13 cellular contexts compared by ENCODE assay signal in the genomic region with DNA sequence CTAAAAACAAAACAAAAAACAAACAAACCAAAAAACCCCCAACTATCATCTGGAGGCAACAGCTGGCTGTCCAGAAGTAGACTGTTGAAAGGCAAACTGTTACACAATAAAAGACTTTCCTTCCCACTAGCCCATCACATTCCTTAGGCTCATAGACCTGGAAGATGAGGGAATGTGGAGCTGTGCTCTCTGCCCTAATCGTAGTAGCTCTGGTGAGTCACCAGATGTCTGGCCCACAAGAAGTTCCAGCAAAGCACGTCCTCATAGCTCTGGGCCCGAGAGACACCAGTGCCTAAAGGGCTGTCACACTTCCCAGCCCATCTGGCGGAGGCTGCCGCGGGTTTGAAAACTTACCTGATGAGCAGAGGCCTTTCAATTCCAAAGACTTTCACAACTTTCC.
A peak's percentile ranks its signal among the peaks of the same experiment; 100 is the strongest.
DNase-seq lines count a peak whose midpoint lies in the region; ATAC-seq and TF ChIP-seq lines count a peak whose summit lies in the region.
"Had no signal": no experiment of that assay in that cellular context is flagged by ENCODE, and none has a peak within 500 bp of the region (broad histone marks: within the 10 kb centered on the region; RNA-seq: fewer than 3 reads in every experiment).

No MANE protein-coding gene starts in this region.

- H3K4me1 Mint-ChIP-seq in MCF 10A (ENCODE audit: insufficient read depth, unreplicated experiment): peaks cover 12% of the 10 kb centered on the region
- peaks cover 6% of the 10 kb centered on the region for H3K4me1 Mint-ChIP-seq in stimulated activated memory B cell treated with anti-CD40 and anti-IgM and Interleukin-4, amounts not matched to agents 10 μg/mL and 1 μg/mL and 100 μg/mL, for 72 hours
- H3K4me1 Mint-ChIP-seq in nephron progenitor cell: peaks cover 31% of the 10 kb centered on the region

- CTCF ChIA-PET in MCF 10A (lab: Yijun Ruan, JAX): interaction anchor here (0.6 to 1.6 kb wide), 3 partner anchors 16 to 345 kb away, joined by 3 to 8 read pairs (median 6); no protein-coding TSS in a partner anchor
- CTCF ChIA-PET in mammary epithelial cell (lab: Charles Lee; ENCODE audit: low non-redundant PET): no interaction called here

- H3K9me3 Mint-ChIP-seq in MCF 10A (ENCODE audit: unreplicated experiment) (no peaks in the 10 kb centered on the region), nephron progenitor cell (peaks cover 26% of the 10 kb centered on the region)
- H3K9me3 Mint-ChIP-seq in stimulated activated memory B cell treated with anti-CD40 and anti-IgM and Interleukin-4, amounts not matched to agents 10 μg/mL and 1 μg/mL and 100 μg/mL, for 72 hours: peaks cover 3% of the 10 kb centered on the region
- H3K9me3 Mint-ChIP-seq: activated T-helper 1 cell treated with anti-CD3 and anti-CD28 coated beads, Interleukin-12 subunit alpha, Interleukin-12 subunit beta, Interleukin-2, Interleukin-4 antibody, amounts not matched to agents 30 ng/mL and 10 ng/mL and 1 ng/mL, durations not matched to agents 14 hours and 24 hours and 36 hours had no signal

- H3K9me3 ChIP-seq in breast epithelium (no peaks in the 10 kb centered on the region), mammary epithelial cell (replicated peaks; ENCODE audit: insufficient read depth, low read length) (no peaks in the 10 kb centered on the region)

- H3K4me2 ChIP-seq in mammary epithelial cell (ENCODE audit: insufficient read depth, low read depth, low read length): no peak overlapping the region

- H3K4me1 ChIP-seq in breast epithelium: no peaks in the 10 kb centered on the region
- no peaks in the 10 kb centered on the region for H3K4me1 ChIP-seq in mammary epithelial cell (ENCODE audit: insufficient read depth, low read length)

- H3K79me2 ChIP-seq in mammary epithelial cell (ENCODE audit: insufficient read depth, low read length): no peaks in the 10 kb centered on the region

- in situ Hi-C loops in mammary epithelial cell (cut with MboI; ENCODE audit: low sequenced_read_pairs in 2 of 2): no loop called here

- WGBS in mammary epithelial cell (ENCODE audit: low coverage, missing lambda C conversion rate): 27% methylated on average over 6 of the region's 6 CpGs

- no peaks in the 10 kb centered on the region for H3K36me3 ChIP-seq in breast epithelium
- H3K36me3 ChIP-seq in mammary epithelial cell (ENCODE audit: insufficient read depth, low read length): no peaks in the 10 kb centered on the region

- peak; percentile 81 for DNase-seq in MCF 10A (ENCODE audit: unreplicated experiment)
- no peak for DNase-seq in breast epithelium (ENCODE audit: low spot score in 2 of 2)
- DNase-seq in mammary epithelial cell: peak; percentile 76
- DNase-seq in iris pigment epithelial cell (ENCODE audit: low read depth): peak; percentile 65
- DNase-seq in nephron progenitor cell: no peak
- no peak for DNase-seq in DMS79 (lab: John Stamatoyannopoulos, UW)
- DNase-seq: 8988T, NCI-H1092 had no signal

- POLR2A ChIA-PET in MCF 10A (lab: Yijun Ruan, JAX): interaction anchor here (0.7 to 1.0 kb wide), 5 partner anchors 10 to 111 kb away, joined by 3 to 4 read pairs (median 3); no protein-coding TSS in a partner anchor

- TF ChIP-seq CTCF in MCF 10A (IDR thresholded peaks at IDR 0.05; ENCODE audit: unreplicated experiment) (no peak), breast epithelium (IDR thresholded peaks at IDR 0.05) (no peak), mammary epithelial cell (conservative IDR thresholded peaks at IDR 0.05 in 1 of 2, IDR thresholded peaks at IDR 0.05 in 1 of 2; ENCODE audit: extremely low read depth in 1 of 2, insufficient read depth in 1 of 2, low read depth in 1 of 2, low read length in 2 of 2) (no peak), nephron progenitor cell (IDR thresholded peaks at IDR 0.05) (no peak)

- no peak for ATAC-seq in stimulated activated memory B cell treated with anti-CD40 and anti-IgM and Interleukin-4, amounts not matched to agents 10 μg/mL and 1 μg/mL and 100 μg/mL, for 72 hours
- no peak for ATAC-seq in HG03457 (IDR thresholded peaks at IDR 0.05; ENCODE audit: unreplicated experiment)
- ATAC-seq: HCT116 had no signal

- H4K20me1 ChIP-seq in mammary epithelial cell (ENCODE audit: insufficient read depth, low read length): no peaks in the 10 kb centered on the region

- dilution Hi-C loops in mammary epithelial cell (cut with HindIII; ENCODE audit: low sequenced_read_pairs): no loop called here

- no peak overlapping the region for H3K27ac ChIP-seq in breast epithelium
- no peak overlapping the region for H3K27ac ChIP-seq in mammary epithelial cell (ENCODE audit: insufficient read depth, low read depth, low read length)
- H3K27ac ChIP-seq: coronary artery had no signal

- H3K27me3 Mint-ChIP-seq in MCF 10A (ENCODE audit: insufficient read depth, unreplicated experiment) (no peaks in the 10 kb centered on the region), nephron progenitor cell (ENCODE audit: low read depth, poor library complexity) (peaks cover 8% of the 10 kb centered on the region)
- H3K27me3 Mint-ChIP-seq in stimulated activated memory B cell treated with anti-CD40 and anti-IgM and Interleukin-4, amounts not matched to agents 10 μg/mL and 1 μg/mL and 100 μg/mL, for 72 hours: peaks cover 7% of the 10 kb centered on the region

- peak overlapping the region; percentile 25 for H2AFZ ChIP-seq in mammary epithelial cell (ENCODE audit: low read depth, low read length)

- H3K4me3 Mint-ChIP-seq in MCF 10A (ENCODE audit: unreplicated experiment) (no peak overlapping the region), nephron progenitor cell (no peak overlapping the region)
- no peak overlapping the region for H3K4me3 Mint-ChIP-seq in stimulated activated memory B cell treated with anti-CD40 and anti-IgM and Interleukin-4, amounts not matched to agents 10 μg/mL and 1 μg/mL and 100 μg/mL, for 72 hours
- H3K4me3 Mint-ChIP-seq: activated T-helper 1 cell treated with anti-CD3 and anti-CD28 coated beads, Interleukin-12 subunit alpha, Interleukin-12 subunit beta, Interleukin-2, Interleukin-4 antibody, amounts not matched to agents 30 ng/mL and 10 ng/mL and 1 ng/mL, durations not matched to agents 14 hours and 24 hours and 36 hours had no signal

- H3K27ac Mint-ChIP-seq in MCF 10A (ENCODE audit: low read depth, unreplicated experiment) (no peak overlapping the region), nephron progenitor cell (no peak overlapping the region)
- H3K27ac Mint-ChIP-seq in stimulated activated memory B cell treated with anti-CD40 and anti-IgM and Interleukin-4, amounts not matched to agents 10 μg/mL and 1 μg/mL and 100 μg/mL, for 72 hours: no peak overlapping the region
- H3K27ac Mint-ChIP-seq: activated T-helper 1 cell treated with anti-CD3 and anti-CD28 coated beads, Interleukin-12 subunit alpha, Interleukin-12 subunit beta, Interleukin-2, Interleukin-4 antibody, amounts not matched to agents 30 ng/mL and 10 ng/mL and 1 ng/mL, durations not matched to agents 14 hours and 24 hours and 36 hours had no signal

- H3K27me3 ChIP-seq in breast epithelium (no peaks in the 10 kb centered on the region), mammary epithelial cell (ENCODE audit: insufficient read depth, low read length) (no peaks in the 10 kb centered on the region)

- H3K4me3 ChIP-seq in breast epithelium (no peak overlapping the region), mammary epithelial cell (replicated peaks in 1 of 3; ENCODE audit: insufficient read depth in 1 of 3, low read depth in 2 of 3, low read length in 3 of 3) (no peak overlapping the region)
- H3K4me3 ChIP-seq: coronary artery had no signal

- H3K36me3 Mint-ChIP-seq in MCF 10A (ENCODE audit: insufficient read depth, unreplicated experiment) (no peaks in the 10 kb centered on the region), nephron progenitor cell (ENCODE audit: low read depth) (no peaks in the 10 kb centered on the region)
- no peaks in the 10 kb centered on the region for H3K36me3 Mint-ChIP-seq in stimulated activated memory B cell treated with anti-CD40 and anti-IgM and Interleukin-4, amounts not matched to agents 10 μg/mL and 1 μg/mL and 100 μg/mL, for 72 hours

- TF ChIP-seq POLR2A in breast epithelium (IDR thresholded peaks at IDR 0.05): no peak

- no peak overlapping the region for H3K9ac ChIP-seq in mammary epithelial cell (ENCODE audit: insufficient read depth, low read length)

- intact Hi-C loops in MCF 10A (cut with micrococcal nuclease) (loop anchor here (10.0 kb wide), 1 partner anchor 1111 kb away; no protein-coding TSS in a partner anchor), breast epithelium (cut with DNase I; ENCODE audit: low total_unique reads) (no loop called here), mammary epithelial cell (cut with micrococcal nuclease) (no loop called here)

- BruUV-seq in MCF 10A (replicated peaks; lab: Mats Ljungman, UMichigan): no TSS peak
- BruUV-seq in mammary epithelial cell (replicated peaks; lab: Mats Ljungman, UMichigan): no TSS peak

Comparison
In these comparisons a context has a peak if more than half of its experiments do, and no peak if none do; other contexts are left out.
1. DNase-seq: peak in MCF 10A (single experiment), mammary epithelial cell (single experiment) and iris pigment epithelial cell (single experiment); none in breast epithelium (0 of 2), nephron progenitor cell (single experiment) and DMS79 (single experiment).